In genomic region chr19:31312004-31312403, GRCh38 we compare ENCODE assay signal across 11 cellular contexts. TPM values are rescaled to one million over a fixed set of nuclear protein-coding genes. Genes with fewer than 3 reads are reported as not detected.
A peak's percentile ranks its signal among the peaks of the same experiment; 100 is the strongest.
DNase-seq lines count a peak whose midpoint lies in the region; ATAC-seq, FAIRE-seq and TF ChIP-seq lines count a peak whose summit lies in the region.
"Had no signal": no experiment of that assay in that cellular context is flagged by ENCODE, and none has a peak within 500 bp of the region (broad histone marks: within the 10 kb centered on the region; RNA-seq: fewer than 3 reads in every experiment).

No MANE protein-coding gene starts in this region.

- POLR2A ChIA-PET in HEK293 (lab: Yijun Ruan, JAX): no interaction called here

- TF ChIP-seq POLR2A in transverse colon (IDR thresholded peaks at IDR 0.05): no peak

- no peak for TF ChIP-seq EP300 in transverse colon (IDR thresholded peaks at IDR 0.05; ENCODE audit: low read depth)

- ATAC-seq in sciatic nerve: peak; percentile 43

- intact Hi-C loops in sciatic nerve (cut with DNase I): no loop called here
- intact Hi-C loops in transverse colon (cut with DNase I; ENCODE audit: low total_unique reads): no loop called here

- in situ Hi-C loops in transverse colon (cut with MboI; ENCODE audit: low pct_ligation_motif_present in 1 of 4, low pct_unique_long_range_greater_than_20kb in 1 of 4, low sequenced_read_pairs in 3 of 4): no loop called here

- no peak for FAIRE-seq in GM19239 (lab: Jason Lieb, UNC)

- H3K27ac ChIP-seq in HEK293 (ENCODE audit: extremely low read depth, low read depth, low read length) (no peak overlapping the region), transverse colon (no peak overlapping the region)
- H3K27ac ChIP-seq: PC-9, thoracic aorta had no signal

- H3K4me1 ChIP-seq in HEK293 (ENCODE audit: control insufficient read depth, insufficient read depth, low read length) (peaks cover 34% of the 10 kb centered on the region), transverse colon (peaks cover under 1 to 33% (median 12%) of the 10 kb centered on the region in 4 donors)

- H3K4me3 ChIP-seq in HEK293 (ENCODE audit: low read depth, low read length): no peak overlapping the region
- H3K4me3 ChIP-seq in transverse colon: no peak overlapping the region
- H3K4me3 ChIP-seq: PC-9, thoracic aorta had no signal

- no peaks in the 10 kb centered on the region for H3K27me3 ChIP-seq in transverse colon

- peaks cover 0 to 3% of the 10 kb centered on the region in 2 experiments; a peak in 1 of 3 replicates for H3K36me3 ChIP-seq in HEK293 (ENCODE audit: control insufficient read depth in 2 of 2, insufficient read depth in 1 of 2, low read length in 2 of 2)
- no peaks in the 10 kb centered on the region for H3K36me3 ChIP-seq in transverse colon
- H3K36me3 ChIP-seq: thoracic aorta had no signal

- CTCF ChIA-PET in HEK293 (lab: Yijun Ruan, JAX): no interaction called here

- H3K9me3 ChIP-seq in HEK293 (ENCODE audit: control insufficient read depth, insufficient read depth, low read depth, low read length): no peaks in the 10 kb centered on the region; the same call in 1 of the 2 replicates
- no peaks in the 10 kb centered on the region for H3K9me3 ChIP-seq in transverse colon
- H3K9me3 ChIP-seq: thoracic aorta had no signal

- DNase-seq in AG09319 (ENCODE audit: extremely low read depth, low read depth): peak; percentile 50
- peak; percentile 91 for DNase-seq in amniotic epithelial cell (ENCODE audit: low read depth)
- no peak for DNase-seq in sciatic nerve (ENCODE audit: low spot score)
- no peak for DNase-seq in DMS153 treated with DMSO at 0.1 percent for 48 hours (lab: John Stamatoyannopoulos, UW; ENCODE audit: unreplicated experiment)
- no peak for DNase-seq in transverse colon
- DNase-seq in cortex of kidney (lab: John Stamatoyannopoulos, UW): no peak
- DNase-seq in GM19239 (ENCODE audit: insufficient read length, low spot score): no peak
- DNase-seq: activated naive CD8-positive, alpha-beta T cell treated with anti-CD3 and anti-CD28 coated beads, Interleukin-2, amount 10 ng/mL, durations not matched to agents 7 days and 5 days; PC-9 had no signal

- WGBS in transverse colon (ENCODE audit: low coverage in 1 of 2), 2 donors: 43 to 62% methylated on average over 2 of the region's 2 CpGs

- no peak for TF ChIP-seq CTCF in AG09319 (IDR thresholded peaks at IDR 0.05; ENCODE audit: low read depth, low read length)
- TF ChIP-seq CTCF in HEK293 (tag by site-specific recombination; IDR thresholded peaks at IDR 0.05): no peak
- no peak for TF ChIP-seq CTCF in transverse colon (IDR thresholded peaks at IDR 0.05)

TF ChIP-seq in HEK293, 187 proteins besides CTCF, POLR2A, EP300 and RAD21:
- TF ChIP-seq ZNF701 (tag by site-specific recombination; IDR thresholded peaks at IDR 0.05): peak; percentile 28; the same call in 1 of the 2 replicates
- TF ChIP-seq ZNF600 (tag by site-specific recombination; IDR thresholded peaks at IDR 0.05): 0 out of 2 replicates have a peak, but pooled peaks have one; percentile 12
- TF ChIP-seq EGR2 (tag by site-specific recombination; IDR thresholded peaks at IDR 0.05; ENCODE audit: low read depth): peak; percentile 34; the same call in 1 of the 2 replicates
- TF ChIP-seq ZSCAN5A (tag by site-specific recombination; IDR thresholded peaks at IDR 0.05): no peak
- no peak for TF ChIP-seq HOXC10 (CRISPR knock-in tag; IDR thresholded peaks at IDR 0.05)
- no peak for TF ChIP-seq ZNF404 (tag by site-specific recombination; IDR thresholded peaks at IDR 0.05)
- TF ChIP-seq ZNF18 (tag by site-specific recombination; IDR thresholded peaks at IDR 0.05): 0 out of 2 replicates have a peak, but pooled peaks have one; percentile 11
- peak; percentile 80 for TF ChIP-seq ZNF10 (tag by site-specific recombination; IDR thresholded peaks at IDR 0.05)
- TF ChIP-seq ZFHX2 (tag by site-specific recombination; conservative IDR thresholded peaks at IDR 0.05): peak; percentile 78
- peak; percentile 55 for TF ChIP-seq GLIS1 (tag by site-specific recombination; IDR thresholded peaks at IDR 0.05)

RNA-seq across cellular contexts. Expression of gene TSHZ3, which starts 37.2 kb away (rescaled TPM):
- 32.8 TPM for total RNA-seq in sciatic nerve
- total RNA-seq in transverse colon: 1 to 10 TPM; 3.0 to 6.4 (median 4.6) TPM
- total RNA-seq: PC-9 had no signal

Comparison
In these comparisons a context has a peak if more than half of its experiments do, and no peak if none do; other contexts are left out.
1. DNase-seq: peak in AG09319 (single experiment) and amniotic epithelial cell (single experiment); none in sciatic nerve (single experiment), DMS153 treated with DMSO at 0.1 percent for 48 hours (single experiment), transverse colon (single experiment), cortex of kidney (single experiment) and GM19239 (single experiment).